9 cellular contexts compared by ENCODE assay signal in the genomic region with DNA sequence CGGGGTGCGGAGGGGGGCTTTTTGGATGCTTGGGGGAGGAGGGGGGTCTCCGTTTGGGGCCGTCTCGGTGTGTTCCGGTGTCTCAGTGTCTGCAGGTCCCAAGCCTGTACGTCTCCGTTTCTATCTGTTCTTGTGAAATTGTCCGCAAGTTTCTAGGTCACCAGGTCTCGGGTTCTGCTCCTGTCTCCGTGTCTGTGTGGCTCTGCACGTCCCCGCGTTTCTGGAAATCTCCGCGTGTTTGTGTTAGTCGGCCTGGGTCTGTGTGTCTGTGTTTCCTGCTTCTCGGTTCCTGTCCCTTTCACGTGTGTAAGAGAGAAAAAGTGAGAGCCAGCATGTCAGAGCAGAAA. TPM values are rescaled to one million over a fixed set of nuclear protein-coding genes. Genes with fewer than 3 reads are reported as not detected.
DNase-seq lines count a peak whose midpoint lies in the region; ATAC-seq and TF ChIP-seq lines count a peak whose summit lies in the region.
"Had no signal": no experiment of that assay in that cellular context is flagged by ENCODE, and none has a peak within 500 bp of the region (broad histone marks: within the 10 kb centered on the region; RNA-seq: fewer than 3 reads in every experiment).

No MANE protein-coding gene starts in this region.

- DNase-seq in HFF-Myc (ENCODE audit: extremely low read depth, low read depth) (no peak), fibroblast of pulmonary artery (ENCODE audit: low read depth) (peak; percentile 42), omental fat pad (ENCODE audit: low spot score) (no peak), GM03348 (ENCODE audit: low spot score) (no peak), NCI-H82 (lab: John Stamatoyannopoulos, UW) (no peak), GF-D8 (lab: John Stamatoyannopoulos, UW) (no peak)
- peak; percentile 43 for DNase-seq in activated CD4-positive, alpha-beta T cell treated with anti-CD3 and anti-CD28 coated beads for 48 hours

- ATAC-seq in omental fat pad (ENCODE audit: low FRiP score) (peak; percentile 1), GM18907 (IDR thresholded peaks at IDR 0.05; ENCODE audit: unreplicated experiment) (no peak)

- no peak for TF ChIP-seq CTCF in HFF-Myc (IDR thresholded peaks at IDR 0.05; ENCODE audit: low read depth, low read length, missing control alignments)
- TF ChIP-seq CTCF in fibroblast of pulmonary artery (IDR thresholded peaks at IDR 0.05; ENCODE audit: low read length, missing control alignments) = no peak
- no peak for TF ChIP-seq CTCF in omental fat pad (IDR thresholded peaks at IDR 0.05)

- peak overlapping the region; percentile 90 for H3K4me3 ChIP-seq in HFF-Myc (replicated peaks; ENCODE audit: low read depth, low read length)
- H3K4me3 ChIP-seq in fibroblast of pulmonary artery (replicated peaks; ENCODE audit: low read depth, low read length) = peak overlapping the region; percentile 64

RNA-seq across cellular contexts. Expression of a gene that starts 0.9 kb away (rescaled TPM):
- 10 to 100 TPM in 3 of 4 donors, 1 to 10 TPM in 1; 4.9 to 78.9 (median 10.1) TPM for total RNA-seq in omental fat pad

RNA-seq across cellular contexts. Expression of a gene that starts 57.2 kb away (rescaled TPM):
- total RNA-seq in omental fat pad = under 1 TPM in 2 of 4 donors, not detected in 2; 0.12 to 0.19 TPM
- total RNA-seq: dermis microvascular lymphatic vessel endothelial cell had no signal

Comparison
In these comparisons a context has a peak if more than half of its experiments do, and no peak if none do; other contexts are left out.
1. DNase-seq: peak in activated CD4-positive, alpha-beta T cell treated with anti-CD3 and anti-CD28 coated beads for 48 hours (single experiment) and fibroblast of pulmonary artery (single experiment); none in HFF-Myc (single experiment), omental fat pad (single experiment), GM03348 (single experiment), NCI-H82 (single experiment) and GF-D8 (single experiment).